ENCODE assay signal across 34 cellular contexts in genomic region chr11:112539165-112539564, GRCh38.
"Had no signal": no experiment of that assay in that cellular context is flagged by ENCODE, and none has a peak within 500 bp of the region (broad histone marks: within the 10 kb centered on the region; RNA-seq: fewer than 3 reads in every experiment).

No MANE protein-coding gene starts in this region.

- H3K27ac ChIP-seq: brain microvascular endothelial cell, RWPE1, VCaP had no signal

- H3K36me3 ChIP-seq: brain microvascular endothelial cell had no signal

- FAIRE-seq: RCC 7860 had no signal

- H3K27me3 Mint-ChIP-seq: activated naive CD8-positive, alpha-beta T cell treated with anti-CD3 and anti-CD28 coated beads for 36 hours had no signal

- H3K9me3 Mint-ChIP-seq: activated B cell treated with CpG ODN at 0.5 μM for 24 hours; activated CD4-positive, alpha-beta memory T cell treated with anti-CD3 and anti-CD28 coated beads for 36 hours; activated naive CD8-positive, alpha-beta T cell treated with anti-CD3 and anti-CD28 coated beads for 36 hours; activated T-cell treated with anti-CD3 and anti-CD28 coated beads, Interleukin-2, amount 50 U/mL, for 4 hours; activated T-helper 17 cell treated with anti-CD3 and anti-CD28 coated beads, Interleukin-2, amount 50 U/mL, for 72 hours had no signal

- H3K27me3 ChIP-seq: brain microvascular endothelial cell had no signal

- H3K36me3 Mint-ChIP-seq: activated CD4-positive, alpha-beta memory T cell treated with anti-CD3 and anti-CD28 coated beads for 36 hours; activated naive CD8-positive, alpha-beta T cell treated with anti-CD3 and anti-CD28 coated beads for 36 hours had no signal

- H3K4me1 Mint-ChIP-seq: activated B cell treated with CpG ODN at 0.5 μM for 24 hours had no signal

- ATAC-seq: PC-3, Right ventricle myocardium inferior had no signal

- H3K27ac Mint-ChIP-seq: activated B cell treated with CpG ODN at 0.5 μM for 24 hours; activated CD4-positive, alpha-beta memory T cell treated with anti-CD3 and anti-CD28 coated beads for 36 hours; activated naive CD8-positive, alpha-beta T cell treated with anti-CD3 and anti-CD28 coated beads for 36 hours had no signal

- DNase-seq: activated B cell treated with CpG ODN at 0.5 μM for 24 hours; activated CD4-positive, alpha-beta T cell treated with anti-CD3 and anti-CD28 coated beads for 4 hours; activated CD4-positive, alpha-beta T cell treated with anti-CD3 and anti-CD28 coated beads, Interleukin-2, amount 50 U/mL, for 1 hour; activated CD4-positive, CD25-positive, alpha-beta regulatory T cell treated with anti-CD3 and anti-CD28 coated beads, Interleukin-2, amount 50 U/mL, for 72 hours; activated CD8-positive, alpha-beta memory T cell treated with anti-CD3 and anti-CD28 coated beads, Interleukin-2, amount 50 U/mL, for 4 hours; activated effector memory CD4-positive, alpha-beta T cell treated with anti-CD3 and anti-CD28 coated beads, Interleukin-2, amount 50 U/mL, for 16 hours; activated naive CD4-positive, alpha-beta T cell; activated naive CD4-positive, alpha-beta T cell treated with anti-CD3 and anti-CD28 coated beads, Interleukin-2, amount 50 U/mL, for 16 hours; activated naive CD8-positive, alpha-beta T cell treated with anti-CD3 and anti-CD28 coated beads for 36 hours; activated T-cell treated with anti-CD3 and anti-CD28 coated beads for 4 hours; activated T-cell treated with anti-CD3 and anti-CD28 coated beads, Interleukin-2, amount 50 U/mL, for 4 hours; amniotic stem cell; aorta; brain microvascular endothelial cell; central memory CD4-positive, alpha-beta T cell; NCI-H1105 treated with DMSO at 0.1 percent for 48 hours; NCI-H1436; NCI-H1694; NCI-H2029; NCI-H345; NCI-H524 treated with DMSO at 0.1 percent for 48 hours; NK-92 treated with Interleukin-12 subunit alpha and Interleukin-12 subunit beta, amount 100 ng/mL, for 24 hours; PC-3; SIG-M5; SW 1271; T-helper 1 cell; T-helper 2 cell; T-helper 9 cell had no signal

- H3K4me3 Mint-ChIP-seq: activated B cell treated with CpG ODN at 0.5 μM for 24 hours; activated CD4-positive, alpha-beta memory T cell treated with anti-CD3 and anti-CD28 coated beads for 36 hours; activated naive CD8-positive, alpha-beta T cell treated with anti-CD3 and anti-CD28 coated beads for 36 hours; activated T-cell treated with anti-CD3 and anti-CD28 coated beads, Interleukin-2, amount 50 U/mL, for 4 hours had no signal
